ENCODE assay signal across 8 cellular contexts in genomic region chr16:50806099-50807062, GRCh38.
A peak's percentile ranks its signal among the peaks of the same experiment; 100 is the strongest.
DNase-seq lines count a peak whose midpoint lies in the region; ATAC-seq and TF ChIP-seq lines count a peak whose summit lies in the region.

No MANE protein-coding gene starts in this region.

- H3K36me3 ChIP-seq in duodenal mucosa (ENCODE audit: control insufficient read depth in 1 of 2, insufficient read depth in 2 of 2, low read length in 2 of 2) (no peaks in the 10 kb centered on the region), liver (ENCODE audit: control insufficient read depth in 4 of 4, insufficient read depth in 3 of 4, low read depth in 1 of 4, low read length in 3 of 4) (no peaks in the 10 kb centered on the region)

- 8% methylated on average over 26 of the region's 26 CpGs for WGBS in liver

- peak; percentile 86 to 89 for TF ChIP-seq RAD21 in liver (IDR thresholded peaks at IDR 0.05)

- H3K27me3 ChIP-seq in duodenal mucosa (ENCODE audit: control insufficient read depth in 1 of 2, insufficient read depth in 2 of 2, low read length in 2 of 2) (no peaks in the 10 kb centered on the region), liver (ENCODE audit: control insufficient read depth in 4 of 4, insufficient read depth in 4 of 4, low read length in 3 of 4) (no peaks in the 10 kb centered on the region)

- H3K9ac ChIP-seq in duodenal mucosa (ENCODE audit: low read depth in 1 of 2, low read length in 2 of 2) (peak overlapping the region in 1 of 2 donors; percentile 25), liver (ENCODE audit: low read depth in 1 of 2, low read length in 2 of 2) (peak overlapping the region; percentile 7 to 61)

- peak; percentile 47 to 83 for DNase-seq in NCI-H526 (lab: John Stamatoyannopoulos, UW)
- DNase-seq in activated CD4-positive, alpha-beta T cell treated with anti-CD3 and anti-CD28 coated beads, Interleukin-2, amount 50 U/mL, for 24 hours (ENCODE audit: low read depth in 1 of 2, low spot score in 1 of 2) = peak; percentile 73 to 84
- peak; percentile 72 to 77 for DNase-seq in stimulated activated CD4-positive, alpha-beta T cell treated with anti-CD3 and anti-CD28 coated beads, Interleukin-4, amount 100 ng/mL, for 4 hours

- peaks cover 0 to 8% of the 10 kb centered on the region in 2 donors for H3K4me1 ChIP-seq in duodenal mucosa (ENCODE audit: control insufficient read depth in 1 of 2, insufficient read depth in 2 of 2, low read length in 2 of 2)
- H3K4me1 ChIP-seq in liver (ENCODE audit: control insufficient read depth in 4 of 4, insufficient read depth in 4 of 4, low read length in 3 of 4) = peaks cover 0 to 17% (median 8%) of the 10 kb centered on the region in 4 donors

- H3K9me3 ChIP-seq in duodenal mucosa (ENCODE audit: control insufficient read depth in 1 of 2, low read length in 2 of 2) (no peaks in the 10 kb centered on the region), liver (ENCODE audit: control insufficient read depth in 4 of 4, low read length in 3 of 4) (no peaks in the 10 kb centered on the region)

- peak; percentile 97 for TF ChIP-seq CTCF in C4-2B (conservative IDR thresholded peaks at IDR 0.05)
- TF ChIP-seq CTCF in liver (IDR thresholded peaks at IDR 0.05; ENCODE audit: low read depth, low read length, missing input control) = peak; percentile 92

- H3K27ac ChIP-seq in C4-2B = no peak overlapping the region
- no peak overlapping the region for H3K27ac ChIP-seq in duodenal mucosa (ENCODE audit: low read depth, low read length)
- H3K27ac ChIP-seq in liver (ENCODE audit: low read depth in 1 of 2, low read length in 2 of 2) = peak overlapping the region; percentile 43 to 71

- ATAC-seq in GM19372 (IDR thresholded peaks at IDR 0.05; ENCODE audit: low read depth, unreplicated experiment) = peak; percentile 88
- peak; percentile 84 for ATAC-seq in HG03520 (IDR thresholded peaks at IDR 0.05; ENCODE audit: unreplicated experiment)

- peak overlapping the region; percentile 49 to 58 for H3K4me3 ChIP-seq in duodenal mucosa (ENCODE audit: low read depth in 1 of 2, low read length in 2 of 2)
- peak overlapping the region; percentile 12 to 54 (median 43) for H3K4me3 ChIP-seq in liver (ENCODE audit: low read depth in 1 of 3, low read length in 3 of 3)

TF ChIP-seq in liver, 16 proteins besides CTCF, POLR2A, EP300 and RAD21:
- TF ChIP-seq SP1 (IDR thresholded peaks at IDR 0.05) (peak; percentile 36), NR2F2 (IDR thresholded peaks at IDR 0.05) (peak; percentile 23), ZBTB33 (IDR thresholded peaks at IDR 0.05) (no peak), REST (IDR thresholded peaks at IDR 0.05) (no peak), JUND (IDR thresholded peaks at IDR 0.05) (peak in 1 of 2 donors; percentile 40), HNF4A (conservative IDR thresholded peaks at IDR 0.05) (peak in 1 of 2 donors; percentile 58), RXRA (IDR thresholded peaks at IDR 0.05) (peak in 1 of 2 donors; percentile 64), FOXA2 (IDR thresholded peaks at IDR 0.05) (peak; percentile 76), TAF1 (conservative IDR thresholded peaks at IDR 0.05) (no peak), YY1 (IDR thresholded peaks at IDR 0.05) (peak; percentile 76), HNF4G (IDR thresholded peaks at IDR 0.05) (no peak), GABPA (IDR thresholded peaks at IDR 0.05 in 1 of 2, conservative IDR thresholded peaks at IDR 0.05 in 1 of 2) (no peak), EGR1 (IDR thresholded peaks at IDR 0.05; ENCODE audit: low read depth in 2 of 2) (no peak), FOXA1 (IDR thresholded peaks at IDR 0.05) (no peak)
- TF ChIP-seq, protein P1, sequence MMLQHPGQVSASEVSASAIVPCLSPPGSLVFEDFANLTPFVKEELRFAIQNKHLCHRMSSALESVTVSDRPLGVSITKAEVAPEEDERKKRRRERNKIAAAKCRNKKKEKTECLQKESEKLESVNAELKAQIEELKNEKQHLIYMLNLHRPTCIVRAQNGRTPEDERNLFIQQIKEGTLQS (IDR thresholded peaks at IDR 0.05) = no peak
- TF ChIP-seq, protein P2, sequence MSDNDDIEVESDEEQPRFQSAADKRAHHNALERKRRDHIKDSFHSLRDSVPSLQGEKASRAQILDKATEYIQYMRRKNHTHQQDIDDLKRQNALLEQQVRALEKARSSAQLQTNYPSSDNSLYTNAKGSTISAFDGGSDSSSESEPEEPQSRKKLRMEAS (IDR thresholded peaks at IDR 0.05) = no peak

Comparison
In these comparisons a context has a peak if more than half of its experiments do, and no peak if none do; other contexts are left out.
1. H3K27ac ChIP-seq: peak in liver (2 of 2); none in C4-2B (single experiment) and duodenal mucosa (single experiment).
2. Peak in every context shown above with its lines, with median percentiles within 50 percentile points of each other: DNase-seq.